11 cellular contexts compared by ENCODE assay signal in the genomic region with DNA sequence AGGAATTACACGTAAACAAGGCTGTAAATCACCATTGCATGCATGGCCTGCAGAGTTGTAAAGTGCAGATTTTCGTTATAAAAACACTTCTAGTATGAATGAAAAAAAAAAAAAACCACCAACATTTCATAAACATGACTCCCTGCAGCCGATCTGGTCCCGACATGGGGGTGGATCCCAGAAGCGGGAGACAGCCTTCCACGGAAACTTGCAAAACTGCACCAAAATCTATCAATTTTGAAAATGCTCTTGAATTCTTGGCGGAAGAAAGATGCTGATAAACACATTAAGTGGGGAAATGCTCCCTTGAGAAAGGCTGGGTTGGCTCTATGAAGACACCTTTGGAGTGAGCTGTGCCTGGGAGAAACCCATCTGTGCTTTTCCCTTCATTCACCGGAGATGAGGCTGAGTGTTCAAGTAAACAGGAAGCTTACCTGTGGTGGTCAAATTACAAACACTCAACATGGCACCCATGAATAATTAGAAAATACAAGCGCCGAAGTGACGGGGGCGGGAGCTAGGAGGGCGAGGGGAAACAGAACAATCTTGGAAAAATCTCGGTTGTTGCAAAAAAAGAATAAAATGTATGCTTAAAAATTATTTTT. TPM values are rescaled to one million over a fixed set of nuclear protein-coding genes. Genes with fewer than 3 reads are reported as not detected.
DNase-seq lines count a peak whose midpoint lies in the region; ATAC-seq and TF ChIP-seq lines count a peak whose summit lies in the region.
"Had no signal": no experiment of that assay in that cellular context is flagged by ENCODE, and none has a peak within 500 bp of the region (broad histone marks: within the 10 kb centered on the region; RNA-seq: fewer than 3 reads in every experiment).

No MANE protein-coding gene starts in this region.

- H3K27me3 ChIP-seq in left ventricle myocardium inferior (ENCODE audit: low read depth) = peaks cover 49% of the 10 kb centered on the region
- no peaks in the 10 kb centered on the region for H3K27me3 ChIP-seq in right cardiac atrium (ENCODE audit: control insufficient read depth, insufficient read depth)
- H3K27me3 ChIP-seq in foreskin keratinocyte = peaks cover 63% of the 10 kb centered on the region

- peaks cover 31% of the 10 kb centered on the region for H3K4me1 Mint-ChIP-seq in activated T-cell treated with anti-CD3 and anti-CD28 coated beads, Interleukin-2, amount 50 U/mL, for 72 hours (ENCODE audit: low read depth)

- peaks cover 20% of the 10 kb centered on the region for H3K36me3 ChIP-seq in left ventricle myocardium inferior
- H3K36me3 ChIP-seq: ovary had no signal

- H3K4me3 Mint-ChIP-seq in activated T-cell treated with anti-CD3 and anti-CD28 coated beads, Interleukin-2, amount 50 U/mL, for 72 hours = peak overlapping the region; percentile 81 to 82

- H3K9me3 ChIP-seq in left ventricle myocardium inferior (replicated peaks) (no peaks in the 10 kb centered on the region), right cardiac atrium (ENCODE audit: control insufficient read depth, low read length) (no peaks in the 10 kb centered on the region)
- H3K9me3 ChIP-seq: ovary had no signal

- peaks cover 5 to 14% of the 10 kb centered on the region in 2 donors for H3K36me3 Mint-ChIP-seq in activated T-cell treated with anti-CD3 and anti-CD28 coated beads, Interleukin-2, amount 50 U/mL, for 72 hours (ENCODE audit: insufficient read depth in 2 of 2)

- H3K27ac ChIP-seq in left ventricle myocardium inferior (replicated peaks) (no peak overlapping the region), right cardiac atrium (ENCODE audit: low read length) (no peak overlapping the region), foreskin keratinocyte (no peak overlapping the region)
- H3K27ac ChIP-seq: ovary had no signal

- WGBS in right cardiac atrium = 74% methylated on average over 14 of the region's 14 CpGs

- H3K4me1 ChIP-seq in left ventricle myocardium inferior = peaks cover 9% of the 10 kb centered on the region
- no peaks in the 10 kb centered on the region for H3K4me1 ChIP-seq in right cardiac atrium (ENCODE audit: control insufficient read depth, insufficient read depth, low read length)
- no peaks in the 10 kb centered on the region for H3K4me1 ChIP-seq in foreskin keratinocyte

- no peaks in the 10 kb centered on the region for H3K9me3 Mint-ChIP-seq in activated T-cell treated with anti-CD3 and anti-CD28 coated beads, Interleukin-2, amount 50 U/mL, for 72 hours

- H3K27ac Mint-ChIP-seq in activated T-cell treated with anti-CD3 and anti-CD28 coated beads, Interleukin-2, amount 50 U/mL, for 72 hours = peak overlapping the region; percentile 32

- TF ChIP-seq CTCF in left ventricle myocardium inferior (IDR thresholded peaks at IDR 0.05; ENCODE audit: borderline replicate concordance) (no peak), foreskin keratinocyte (conservative IDR thresholded peaks at IDR 0.05) (no peak)

- intact Hi-C loops in left ventricle myocardium inferior (cut with micrococcal nuclease) = no loop called here
- intact Hi-C loops in right cardiac atrium (cut with DNase I) = no loop called here

- peaks cover 67% of the 10 kb centered on the region for H3K27me3 Mint-ChIP-seq in activated T-cell treated with anti-CD3 and anti-CD28 coated beads, Interleukin-2, amount 50 U/mL, for 72 hours (ENCODE audit: low read depth)

- H3K4me3 ChIP-seq in left ventricle myocardium inferior = peak overlapping the region; percentile 48
- H3K4me3 ChIP-seq in right cardiac atrium (ENCODE audit: low read length) = no peak overlapping the region
- H3K4me3 ChIP-seq: ovary had no signal

- no peak for DNase-seq in left ventricle myocardium inferior
- no peak for DNase-seq in right cardiac atrium
- no peak for DNase-seq in activated T-cell treated with anti-CD3 and anti-CD28 coated beads, Interleukin-2, amount 50 U/mL, for 72 hours
- DNase-seq in iPS-NIHi7 (ENCODE audit: extremely low spot score) = peak; percentile 61
- no peak for DNase-seq in HuH-7 (ENCODE audit: low spot score)
- DNase-seq in foreskin keratinocyte = no peak
- no peak for DNase-seq in DMS114 treated with DMSO at 0.1 percent for 48 hours (lab: John Stamatoyannopoulos, UW; ENCODE audit: unreplicated experiment)
- DNase-seq: HCEC 1CT had no signal

- ATAC-seq in right cardiac atrium (no peak), foreskin keratinocyte (no peak), HG03108 (IDR thresholded peaks at IDR 0.05; ENCODE audit: unreplicated experiment) (no peak)
- no peak for ATAC-seq in activated T-cell treated with anti-CD3 and anti-CD28 coated beads, Interleukin-2, amount 50 U/mL, for 72 hours (replicated peaks in 1 of 2)

RNA-seq across cellular contexts. Expression of gene ANKRD60, which starts 0.8 kb away (rescaled TPM):
- total RNA-seq in left ventricle myocardium inferior (not detected), right cardiac atrium (not detected), foreskin keratinocyte (not detected in 2 replicates)
- polyA plus RNA-seq in right cardiac atrium (not detected), foreskin keratinocyte (not detected in 2 replicates)
- not detected for total RNA-seq in activated T-cell treated with anti-CD3 and anti-CD28 coated beads, Interleukin-2, amount 50 U/mL, for 72 hours
- total RNA-seq: frontal cortex, ovary had no signal
- polyA plus RNA-seq: ovary had no signal
